Comparison of ENCODE assay signal across 18 cellular contexts in genomic region chr17:35189291-35189690, GRCh38. TPM values are rescaled to one million over a fixed set of nuclear protein-coding genes. Genes with fewer than 3 reads are reported as not detected.
DNase-seq lines count a peak whose midpoint lies in the region; ATAC-seq lines count a peak whose summit lies in the region.
"Had no signal": no experiment of that assay in that cellular context is flagged by ENCODE, and none has a peak within 500 bp of the region (broad histone marks: within the 10 kb centered on the region; RNA-seq: fewer than 3 reads in every experiment).

No MANE protein-coding gene starts in this region.

- H3K4me1 Mint-ChIP-seq in activated CD4-positive, alpha-beta T cell treated with anti-CD3 and anti-CD28 coated beads, Interleukin-2, amount 10 ng/mL, durations not matched to agents 7 days and 5 days, result peaks cover 47% of the 10 kb centered on the region
- peaks cover 50% of the 10 kb centered on the region for H3K4me1 Mint-ChIP-seq in activated naive CD8-positive, alpha-beta T cell treated with anti-CD3 and anti-CD28 coated beads, Interleukin-2, amount 10 ng/mL, durations not matched to agents 7 days and 5 days
- peaks cover 50 to 97% (median 78%) of the 10 kb centered on the region in 4 donors for H3K4me1 Mint-ChIP-seq in naive thymus-derived CD8-positive, alpha-beta T cell
- H3K4me1 Mint-ChIP-seq in stimulated activated memory B cell treated with anti-CD40 and anti-IgM and Interleukin-4, amounts not matched to agents 10 μg/mL and 1 μg/mL and 100 μg/mL, for 72 hours, result peaks cover 11% of the 10 kb centered on the region

- peaks cover 7% of the 10 kb centered on the region for H3K9me3 Mint-ChIP-seq in activated CD4-positive, alpha-beta T cell treated with anti-CD3 and anti-CD28 coated beads, Interleukin-2, amount 10 ng/mL, durations not matched to agents 7 days and 5 days
- H3K9me3 Mint-ChIP-seq in activated naive CD8-positive, alpha-beta T cell treated with anti-CD3 and anti-CD28 coated beads, Interleukin-2, amount 10 ng/mL, durations not matched to agents 7 days and 5 days, result no peaks in the 10 kb centered on the region
- no peaks in the 10 kb centered on the region for H3K9me3 Mint-ChIP-seq in naive thymus-derived CD8-positive, alpha-beta T cell
- H3K9me3 Mint-ChIP-seq in stimulated activated memory B cell treated with anti-CD40 and anti-IgM and Interleukin-4, amounts not matched to agents 10 μg/mL and 1 μg/mL and 100 μg/mL, for 72 hours, result no peaks in the 10 kb centered on the region

- H3K36me3 Mint-ChIP-seq in activated CD4-positive, alpha-beta T cell treated with anti-CD3 and anti-CD28 coated beads, Interleukin-2, amount 10 ng/mL, durations not matched to agents 7 days and 5 days (ENCODE audit: low read depth), result peaks cover 4% of the 10 kb centered on the region
- H3K36me3 Mint-ChIP-seq in activated naive CD8-positive, alpha-beta T cell treated with anti-CD3 and anti-CD28 coated beads, Interleukin-2, amount 10 ng/mL, durations not matched to agents 7 days and 5 days, result peaks cover 8% of the 10 kb centered on the region
- peaks cover 0 to 3% (median 0%) of the 10 kb centered on the region in 3 donors for H3K36me3 Mint-ChIP-seq in naive thymus-derived CD8-positive, alpha-beta T cell
- H3K36me3 Mint-ChIP-seq in stimulated activated memory B cell treated with anti-CD40 and anti-IgM and Interleukin-4, amounts not matched to agents 10 μg/mL and 1 μg/mL and 100 μg/mL, for 72 hours, result no peaks in the 10 kb centered on the region

- POLR2A ChIA-PET in activated CD4-positive, alpha-beta T cell treated with anti-CD3 and anti-CD28 coated beads, Interleukin-2, amount 10 ng/mL, durations not matched to agents 7 days and 5 days (lab: Charles Lee), result no interaction called here
- POLR2A ChIA-PET in activated naive CD8-positive, alpha-beta T cell treated with anti-CD3 and anti-CD28 coated beads, Interleukin-2, amount 10 ng/mL, durations not matched to agents 7 days and 5 days (lab: Charles Lee), result interaction anchor here (1.8 to 3.7 kb wide), 3 partner anchors 25 to 53 kb away, joined by 4 to 25 read pairs (median 17); partner anchors contain the start of gene SLFN5
- POLR2A ChIA-PET in naive thymus-derived CD8-positive, alpha-beta T cell (lab: Charles Lee), result interaction anchor here (0.5 to 6.3 kb wide), 8 partner anchors 8 to 378 kb away, joined by 4 to 122 read pairs (median 5); partner anchors contain the start of gene SLFN5

- no peaks in the 10 kb centered on the region for H3K36me3 ChIP-seq in MG63
- H3K36me3 ChIP-seq: pancreas, uterus had no signal

- no peak overlapping the region for H3K4me3 ChIP-seq in MG63
- H3K4me3 ChIP-seq: pancreas, uterus had no signal

- CTCF ChIA-PET in activated CD4-positive, alpha-beta T cell treated with anti-CD3 and anti-CD28 coated beads, Interleukin-2, amount 10 ng/mL, durations not matched to agents 7 days and 5 days (lab: Charles Lee), result no interaction called here

- H3K27ac Mint-ChIP-seq in activated CD4-positive, alpha-beta T cell treated with anti-CD3 and anti-CD28 coated beads, Interleukin-2, amount 10 ng/mL, durations not matched to agents 7 days and 5 days, result no peak overlapping the region
- peak overlapping the region; percentile 78 for H3K27ac Mint-ChIP-seq in activated naive CD8-positive, alpha-beta T cell treated with anti-CD3 and anti-CD28 coated beads, Interleukin-2, amount 10 ng/mL, durations not matched to agents 7 days and 5 days
- peak overlapping the region; percentile 67 to 97 (median 94) for H3K27ac Mint-ChIP-seq in naive thymus-derived CD8-positive, alpha-beta T cell
- H3K27ac Mint-ChIP-seq in stimulated activated memory B cell treated with anti-CD40 and anti-IgM and Interleukin-4, amounts not matched to agents 10 μg/mL and 1 μg/mL and 100 μg/mL, for 72 hours, result no peak overlapping the region
- H3K27ac Mint-ChIP-seq: activated T-helper 1 cell treated with anti-CD3 and anti-CD28 coated beads, Interleukin-12 subunit alpha, Interleukin-12 subunit beta, Interleukin-2, Interleukin-4 antibody, amounts not matched to agents 30 ng/mL and 10 ng/mL and 1 ng/mL, durations not matched to agents 14 hours and 24 hours and 36 hours had no signal

- no peaks in the 10 kb centered on the region; the same call in 1 of the 2 replicates for H3K9me3 ChIP-seq in MG63
- H3K9me3 ChIP-seq: pancreas, uterus had no signal

- peak overlapping the region; percentile 22 for H3K4me3 Mint-ChIP-seq in activated CD4-positive, alpha-beta T cell treated with anti-CD3 and anti-CD28 coated beads, Interleukin-2, amount 10 ng/mL, durations not matched to agents 7 days and 5 days
- peak overlapping the region; percentile 77 for H3K4me3 Mint-ChIP-seq in activated naive CD8-positive, alpha-beta T cell treated with anti-CD3 and anti-CD28 coated beads, Interleukin-2, amount 10 ng/mL, durations not matched to agents 7 days and 5 days
- H3K4me3 Mint-ChIP-seq in naive thymus-derived CD8-positive, alpha-beta T cell, result peak overlapping the region; percentile 75 to 92 (median 84)
- no peak overlapping the region for H3K4me3 Mint-ChIP-seq in stimulated activated memory B cell treated with anti-CD40 and anti-IgM and Interleukin-4, amounts not matched to agents 10 μg/mL and 1 μg/mL and 100 μg/mL, for 72 hours

- no peak for DNase-seq in activated CD4-positive, alpha-beta T cell treated with anti-CD3 and anti-CD28 coated beads, Interleukin-2, amount 10 ng/mL, durations not matched to agents 7 days and 5 days
- DNase-seq in activated CD4-positive, alpha-beta T cell treated with anti-CD3 and anti-CD28 coated beads for 48 hours, result no peak
- DNase-seq in NOMO-1 treated with dmso at 0.1 percent for 144 hours (lab: John Stamatoyannopoulos, UW; ENCODE audit: unreplicated experiment) (peak; percentile 52), middle frontal gyrus (ENCODE audit: extremely low spot score, low spot score) (no peak), MG63 (no peak)
- no peak for DNase-seq in activated naive CD8-positive, alpha-beta T cell treated with anti-CD3 and anti-CD28 coated beads, Interleukin-2, amount 10 ng/mL, durations not matched to agents 7 days and 5 days
- no peak for DNase-seq in naive thymus-derived CD8-positive, alpha-beta T cell
- DNase-seq: ACHN; activated CD4-positive, CD25-positive, alpha-beta regulatory T cell; central memory CD4-positive, alpha-beta T cell; erythroblast; mesendoderm; NCI-H446 treated with DMSO at 0.1 percent for 48 hours; pancreas; Right ventricle myocardium superior; uterus had no signal

- H3K27me3 Mint-ChIP-seq in activated CD4-positive, alpha-beta T cell treated with anti-CD3 and anti-CD28 coated beads, Interleukin-2, amount 10 ng/mL, durations not matched to agents 7 days and 5 days, result no peaks in the 10 kb centered on the region
- no peaks in the 10 kb centered on the region for H3K27me3 Mint-ChIP-seq in activated naive CD8-positive, alpha-beta T cell treated with anti-CD3 and anti-CD28 coated beads, Interleukin-2, amount 10 ng/mL, durations not matched to agents 7 days and 5 days
- no peaks in the 10 kb centered on the region for H3K27me3 Mint-ChIP-seq in naive thymus-derived CD8-positive, alpha-beta T cell
- peaks cover 47% of the 10 kb centered on the region for H3K27me3 Mint-ChIP-seq in stimulated activated memory B cell treated with anti-CD40 and anti-IgM and Interleukin-4, amounts not matched to agents 10 μg/mL and 1 μg/mL and 100 μg/mL, for 72 hours

- no peaks in the 10 kb centered on the region for H3K27me3 ChIP-seq in MG63
- H3K27me3 ChIP-seq: pancreas, uterus had no signal

- no peak for ATAC-seq in activated naive CD8-positive, alpha-beta T cell treated with anti-CD3 and anti-CD28 coated beads, Interleukin-2, amount 10 ng/mL, durations not matched to agents 7 days and 5 days (ENCODE audit: low read depth)
- no peak for ATAC-seq in naive thymus-derived CD8-positive, alpha-beta T cell
- ATAC-seq in stimulated activated memory B cell treated with anti-CD40 and anti-IgM and Interleukin-4, amounts not matched to agents 10 μg/mL and 1 μg/mL and 100 μg/mL, for 72 hours, result no peak
- ATAC-seq: pancreas had no signal

RNA-seq across cellular contexts. Expression of gene SLC35G3, which starts 4.9 kb away (rescaled TPM):
- not detected for total RNA-seq in activated CD4-positive, alpha-beta T cell treated with anti-CD3 and anti-CD28 coated beads, Interleukin-2, amount 10 ng/mL, durations not matched to agents 7 days and 5 days
- total RNA-seq in activated naive CD8-positive, alpha-beta T cell treated with anti-CD3 and anti-CD28 coated beads, Interleukin-2, amount 10 ng/mL, durations not matched to agents 7 days and 5 days, result not detected
- under 1 TPM in 1 of 2 experiments, not detected in 1; 0.33 TPM for total RNA-seq in naive thymus-derived CD8-positive, alpha-beta T cell
- polyA plus RNA-seq in naive thymus-derived CD8-positive, alpha-beta T cell, result under 1 TPM; 0.15 to 0.47 (median 0.18) TPM
- total RNA-seq in MG63 (2014; rRNA removed; shearing (Covaris generic); ENCODE audit: low replicate concordance), result not detected in 2 replicates
- total RNA-seq: activated T-helper 1 cell treated with anti-CD3 and anti-CD28 coated beads, Interleukin-12 subunit alpha, Interleukin-12 subunit beta, Interleukin-2, Interleukin-4 antibody, amounts not matched to agents 30 ng/mL and 10 ng/mL and 1 ng/mL, durations not matched to agents 14 hours and 24 hours and 36 hours; pancreas; Right ventricle myocardium superior; uterus had no signal
- polyA plus RNA-seq: pancreas had no signal

RNA-seq across cellular contexts. Expression of gene UNC45B, which starts 41.7 kb away (rescaled TPM):
- total RNA-seq in activated CD4-positive, alpha-beta T cell treated with anti-CD3 and anti-CD28 coated beads, Interleukin-2, amount 10 ng/mL, durations not matched to agents 7 days and 5 days, result under 1 TPM; 0.10 TPM
- under 1 TPM; 0.14 to 0.20 TPM for total RNA-seq in activated naive CD8-positive, alpha-beta T cell treated with anti-CD3 and anti-CD28 coated beads, Interleukin-2, amount 10 ng/mL, durations not matched to agents 7 days and 5 days
- under 1 TPM; 0.36 TPM for total RNA-seq in naive thymus-derived CD8-positive, alpha-beta T cell
- under 1 TPM; 0.15 to 0.59 (median 0.28) TPM for polyA plus RNA-seq in naive thymus-derived CD8-positive, alpha-beta T cell
- not detected in 2 replicates for total RNA-seq in MG63 (2014; rRNA removed; shearing (Covaris generic); ENCODE audit: low replicate concordance)
- total RNA-seq: activated T-helper 1 cell treated with anti-CD3 and anti-CD28 coated beads, Interleukin-12 subunit alpha, Interleukin-12 subunit beta, Interleukin-2, Interleukin-4 antibody, amounts not matched to agents 30 ng/mL and 10 ng/mL and 1 ng/mL, durations not matched to agents 14 hours and 24 hours and 36 hours had no signal

RNA-seq across cellular contexts. Expression of gene NLE1, which starts 47.2 kb away (rescaled TPM):
- 10 to 100 TPM; 15.7 to 19.7 TPM for total RNA-seq in activated CD4-positive, alpha-beta T cell treated with anti-CD3 and anti-CD28 coated beads, Interleukin-2, amount 10 ng/mL, durations not matched to agents 7 days and 5 days
- 10 to 100 TPM; 13.4 to 17.4 TPM for total RNA-seq in activated naive CD8-positive, alpha-beta T cell treated with anti-CD3 and anti-CD28 coated beads, Interleukin-2, amount 10 ng/mL, durations not matched to agents 7 days and 5 days
- 10 to 100 TPM; 16.7 to 21.7 TPM for total RNA-seq in naive thymus-derived CD8-positive, alpha-beta T cell
- 1 to 10 TPM; 4.6 to 6.4 (median 5.3) TPM for polyA plus RNA-seq in naive thymus-derived CD8-positive, alpha-beta T cell
- 25.6 and 71.4 TPM in 2 replicates for total RNA-seq in MG63 (2014; rRNA removed; shearing (Covaris generic); ENCODE audit: low replicate concordance)

RNA-seq across cellular contexts. Expression of gene SLFN5, which starts 53.6 kb away (rescaled TPM):
- total RNA-seq in activated CD4-positive, alpha-beta T cell treated with anti-CD3 and anti-CD28 coated beads, Interleukin-2, amount 10 ng/mL, durations not matched to agents 7 days and 5 days, result 100 to 1,000 TPM; 199 to 212 TPM
- total RNA-seq in activated naive CD8-positive, alpha-beta T cell treated with anti-CD3 and anti-CD28 coated beads, Interleukin-2, amount 10 ng/mL, durations not matched to agents 7 days and 5 days, result 100 to 1,000 TPM; 239 to 249 TPM
- 100 to 1,000 TPM; 224 to 227 TPM for total RNA-seq in naive thymus-derived CD8-positive, alpha-beta T cell
- 100 to 1,000 TPM in 1 of 3 donors, 10 to 100 TPM in 2; 73.8 to 161 (median 87.4) TPM for polyA plus RNA-seq in naive thymus-derived CD8-positive, alpha-beta T cell
- total RNA-seq in MG63 (2014; rRNA removed; shearing (Covaris generic); ENCODE audit: low replicate concordance), result 4.0 and 11.0 TPM in 2 replicates

Comparison
In these comparisons a context has a peak if more than half of its experiments do, and no peak if none do; other contexts are left out.
1. H3K27ac Mint-ChIP-seq: peak in activated naive CD8-positive, alpha-beta T cell treated with anti-CD3 and anti-CD28 coated beads, Interleukin-2, amount 10 ng/mL, durations not matched to agents 7 days and 5 days (single experiment) and naive thymus-derived CD8-positive, alpha-beta T cell (10 of 10); none in activated CD4-positive, alpha-beta T cell treated with anti-CD3 and anti-CD28 coated beads, Interleukin-2, amount 10 ng/mL, durations not matched to agents 7 days and 5 days (single experiment) and stimulated activated memory B cell treated with anti-CD40 and anti-IgM and Interleukin-4, amounts not matched to agents 10 μg/mL and 1 μg/mL and 100 μg/mL, for 72 hours (single experiment).